In the genomic region with DNA sequence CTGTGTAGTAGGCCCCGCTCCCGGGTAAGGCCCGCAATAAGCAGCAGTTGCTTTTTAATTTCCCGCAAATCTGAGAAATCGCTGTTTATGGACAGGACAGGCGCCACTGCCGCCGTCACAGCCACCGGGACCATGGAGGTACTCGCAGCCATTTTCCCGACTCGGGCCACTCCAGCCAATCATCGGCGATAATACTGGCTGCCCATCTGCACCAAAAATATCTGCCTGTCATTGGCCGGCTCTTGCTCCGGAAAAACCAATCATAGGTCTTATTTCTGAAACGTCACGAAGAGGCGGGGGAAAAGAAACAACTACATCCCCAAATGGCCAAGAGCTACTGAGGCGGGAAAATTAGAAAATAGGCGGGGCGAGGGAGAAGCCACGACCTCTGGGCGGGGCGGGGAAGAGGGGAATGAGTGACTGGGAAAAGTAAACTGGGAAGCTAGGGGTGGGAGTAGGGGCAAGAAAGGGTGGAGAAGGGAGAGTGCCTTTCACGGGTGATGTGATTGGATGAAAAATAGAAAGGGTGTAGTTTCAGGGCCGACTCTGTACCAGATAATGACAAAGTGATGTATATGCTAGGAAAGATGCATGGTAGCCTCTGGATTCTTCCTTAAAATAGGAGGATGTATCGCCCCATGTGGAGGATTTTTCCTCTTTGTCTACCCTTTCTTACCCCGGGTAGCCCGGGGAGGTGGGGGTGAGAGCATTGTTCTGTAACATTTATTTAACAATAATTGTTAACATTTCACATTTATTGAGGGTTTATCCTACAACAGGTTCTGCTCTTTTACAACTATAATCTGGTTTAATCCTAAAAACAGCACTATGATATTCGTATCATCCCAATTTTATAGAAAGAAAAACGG, we compare ENCODE assay signal across 8 cellular contexts. TPM values are rescaled to one million over a fixed set of nuclear protein-coding genes. Genes with fewer than 3 reads are reported as not detected.
A peak's percentile ranks its signal among the peaks of the same experiment; 100 is the strongest.
DNase-seq lines count a peak whose midpoint lies in the region; ATAC-seq and TF ChIP-seq lines count a peak whose summit lies in the region.

A gene with protein sequence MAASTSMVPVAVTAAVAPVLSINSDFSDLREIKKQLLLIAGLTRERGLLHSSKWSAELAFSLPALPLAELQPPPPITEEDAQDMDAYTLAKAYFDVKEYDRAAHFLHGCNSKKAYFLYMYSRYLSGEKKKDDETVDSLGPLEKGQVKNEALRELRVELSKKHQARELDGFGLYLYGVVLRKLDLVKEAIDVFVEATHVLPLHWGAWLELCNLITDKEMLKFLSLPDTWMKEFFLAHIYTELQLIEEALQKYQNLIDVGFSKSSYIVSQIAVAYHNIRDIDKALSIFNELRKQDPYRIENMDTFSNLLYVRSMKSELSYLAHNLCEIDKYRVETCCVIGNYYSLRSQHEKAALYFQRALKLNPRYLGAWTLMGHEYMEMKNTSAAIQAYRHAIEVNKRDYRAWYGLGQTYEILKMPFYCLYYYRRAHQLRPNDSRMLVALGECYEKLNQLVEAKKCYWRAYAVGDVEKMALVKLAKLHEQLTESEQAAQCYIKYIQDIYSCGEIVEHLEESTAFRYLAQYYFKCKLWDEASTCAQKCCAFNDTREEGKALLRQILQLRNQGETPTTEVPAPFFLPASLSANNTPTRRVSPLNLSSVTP (minus strand): TSS at position 163 of the 869 bp plus-strand sequence. CDS start 11 bp downstream, at position 152.

- H3K4me3 ChIP-seq in PC-3 (ENCODE audit: low read length) (peak within 1 kb of the TSS; percentile 100), mucosa of descending colon (peak within 1 kb of the TSS; percentile 63)

- H3K27ac ChIP-seq in PC-3 (ENCODE audit: low read length): no peak within 1 kb of the TSS; the same call in 1 of the 2 replicates
- peak within 1 kb of the TSS; percentile 40 for H3K27ac ChIP-seq in epithelial cell of prostate

- H3K9ac ChIP-seq in PC-3 (ENCODE audit: low read length): peak within 1 kb of the TSS; percentile 96

- no peaks in the 10 kb centered on the region for H3K9me2 ChIP-seq in PC-3 (replicated peaks; ENCODE audit: low read length)

- POLR2A ChIA-PET in PC-3 (lab: Charles Lee; ENCODE audit: unreplicated experiment): interaction anchor here (0.6 to 0.7 kb wide), 3 partner anchors 13 to 122 kb away, joined by 3 to 9 read pairs (median 4); a partner anchor contains a TSS

- DNase-seq in DMS114 treated with DMSO at 0.1 percent for 48 hours (lab: John Stamatoyannopoulos, UW; ENCODE audit: unreplicated experiment) (peak; percentile 99), PC-3 (peak; percentile 95), activated T-cell treated with anti-CD3 and anti-CD28 coated beads for 48 hours (ENCODE audit: low read depth) (peak; percentile 82), epithelial cell of prostate (ENCODE audit: low read depth, low spot score) (peak; percentile 91), mucosa of descending colon (peak; percentile 88 to 98 (median 91))
- peak; percentile 77 for DNase-seq in stimulated activated CD8-positive, alpha-beta memory T cell treated with anti-CD3 and anti-CD28 coated beads, Interleukin-4, amount 100 ng/mL, for 24 hours (ENCODE audit: low read depth)

- peak within 1 kb of the TSS; percentile 83 for H3K4me2 ChIP-seq in PC-3 (ENCODE audit: low read length)

- H2AFZ ChIP-seq in PC-3 (ENCODE audit: low read length): peak within 1 kb of the TSS; percentile 93

- H3K9me3 ChIP-seq in PC-3 (ENCODE audit: low read length) (no peaks in the 10 kb centered on the region), mucosa of descending colon (no peaks in the 10 kb centered on the region)

- TF ChIP-seq CTCF in PC-3 (conservative IDR thresholded peaks at IDR 0.05; ENCODE audit: low read depth, low read length) (no peak), mucosa of descending colon (IDR thresholded peaks at IDR 0.05) (no peak)

- TF ChIP-seq EP300 in Ishikawa (IDR thresholded peaks at IDR 0.05; ENCODE audit: borderline replicate concordance): no peak

- intact Hi-C loops in PC-3 (cut with micrococcal nuclease): no loop called here
- intact Hi-C loops in mucosa of descending colon (cut with DNase I, micrococcal nuclease): no loop called here

- no TSS peak for BruUV-seq in PC-3 (replicated peaks; lab: Mats Ljungman, UMichigan)

- H3K4me1 ChIP-seq in PC-3 (ENCODE audit: insufficient read depth, low read length): peaks cover 5% of the 10 kb centered on the region
- peaks cover 14% of the 10 kb centered on the region for H3K4me1 ChIP-seq in mucosa of descending colon (ENCODE audit: low read depth)

- peaks cover 42% of the 10 kb centered on the region for H3K79me2 ChIP-seq in PC-3 (ENCODE audit: low read length)

- CTCF ChIA-PET in PC-3 (lab: Charles Lee): interaction anchor here (0.6 kb wide), 1 partner anchor 250 kb away, joined by 11 read pairs; no protein-coding TSS in a partner anchor

- H4K20me1 ChIP-seq in PC-3 (ENCODE audit: low read length): no peaks in the 10 kb centered on the region

- peak; percentile 96 for ATAC-seq in GM21576 (IDR thresholded peaks at IDR 0.05; ENCODE audit: unreplicated experiment)
- ATAC-seq in PC-3: peak; percentile 94
- ATAC-seq in mucosa of descending colon: peak; percentile 99

- no peaks in the 10 kb centered on the region for H3K27me3 ChIP-seq in PC-3 (ENCODE audit: low read length)

- H3K36me3 ChIP-seq in PC-3 (ENCODE audit: low read depth, low read length) (no peaks in the 10 kb centered on the region; the same call in 1 of the 2 replicates), mucosa of descending colon (ENCODE audit: low read depth) (no peaks in the 10 kb centered on the region)

- TF ChIP-seq RAD21 in Ishikawa (IDR thresholded peaks at IDR 0.05; ENCODE audit: low read depth): no peak

- H3F3A ChIP-seq in PC-3 (ENCODE audit: low read length, unreplicated experiment): no peaks in the 10 kb centered on the region

TF ChIP-seq in Ishikawa, 13 proteins besides CTCF, POLR2A, EP300 and RAD21:
- TF ChIP-seq, protein P1, sequence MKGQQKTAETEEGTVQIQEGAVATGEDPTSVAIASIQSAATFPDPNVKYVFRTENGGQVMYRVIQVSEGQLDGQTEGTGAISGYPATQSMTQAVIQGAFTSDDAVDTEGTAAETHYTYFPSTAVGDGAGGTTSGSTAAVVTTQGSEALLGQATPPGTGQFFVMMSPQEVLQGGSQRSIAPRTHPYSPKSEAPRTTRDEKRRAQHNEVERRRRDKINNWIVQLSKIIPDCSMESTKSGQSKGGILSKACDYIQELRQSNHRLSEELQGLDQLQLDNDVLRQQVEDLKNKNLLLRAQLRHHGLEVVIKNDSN (IDR thresholded peaks at IDR 0.05): no peak
- TF ChIP-seq TAF1 (IDR thresholded peaks at IDR 0.05; ENCODE audit: low read depth): peak; percentile 95
- TF ChIP-seq NFIC (IDR thresholded peaks at IDR 0.05): no peak
- no peak for TF ChIP-seq ZBTB7A (IDR thresholded peaks at IDR 0.05; ENCODE audit: low read depth)
- peak; percentile 98 for TF ChIP-seq YY1 (IDR thresholded peaks at IDR 0.05; ENCODE audit: low read depth)
- 0 out of 2 replicates have a peak, but pooled peaks have one; percentile 23 for TF ChIP-seq TCF12 (IDR thresholded peaks at IDR 0.05; ENCODE audit: low read depth)
- peak; percentile 83 for TF ChIP-seq CREB1 (IDR thresholded peaks at IDR 0.05; ENCODE audit: low read depth)
- peak; percentile 32; the same call in 1 of the 2 replicates for TF ChIP-seq EGR1 (IDR thresholded peaks at IDR 0.05)
- TF ChIP-seq FOXM1 (IDR thresholded peaks at IDR 0.05; ENCODE audit: borderline replicate concordance, low read depth): no peak
TF ChIP-seq in Ishikawa: peak in this region for 5.

RNA-seq across cellular contexts. Expression of the gene that starts here (rescaled TPM):
- 26.1 and 26.7 TPM in 2 replicates for total RNA-seq in PC-3 (2014; rRNA removed)
- 10 to 100 TPM; 19.3 to 22.2 (median 21.9) TPM for total RNA-seq in mucosa of descending colon
